In the genomic region with DNA sequence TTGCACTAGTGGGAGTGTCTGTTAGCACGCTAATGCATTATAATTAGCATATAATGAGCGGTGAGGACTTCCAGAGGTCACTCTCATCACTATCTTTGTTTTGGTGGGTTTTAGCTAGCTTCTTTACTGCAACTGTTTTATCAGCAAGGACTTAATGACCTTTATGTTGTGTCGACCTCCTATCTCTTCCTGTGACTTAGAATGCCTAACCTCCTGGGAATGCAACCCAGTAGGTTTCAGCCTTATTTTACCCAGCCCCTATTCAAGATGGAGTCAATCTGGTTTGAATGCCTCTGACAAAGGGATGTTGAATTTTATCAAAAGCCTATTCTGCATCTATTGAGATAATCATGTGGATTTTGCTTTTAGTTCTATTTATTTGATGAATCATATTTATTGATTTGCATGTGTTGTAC, we compare ENCODE assay signal across 1 cellular context.
A peak's percentile ranks its signal among the peaks of the same experiment; 100 is the strongest.
TF ChIP-seq lines count a peak whose summit lies in the region.

No MANE protein-coding gene starts in this region.

TF ChIP-seq in K562, 482 proteins besides CTCF, POLR2A, EP300 and RAD21 (continued from another document and continues in another):
- TF ChIP-seq, protein P1, sequence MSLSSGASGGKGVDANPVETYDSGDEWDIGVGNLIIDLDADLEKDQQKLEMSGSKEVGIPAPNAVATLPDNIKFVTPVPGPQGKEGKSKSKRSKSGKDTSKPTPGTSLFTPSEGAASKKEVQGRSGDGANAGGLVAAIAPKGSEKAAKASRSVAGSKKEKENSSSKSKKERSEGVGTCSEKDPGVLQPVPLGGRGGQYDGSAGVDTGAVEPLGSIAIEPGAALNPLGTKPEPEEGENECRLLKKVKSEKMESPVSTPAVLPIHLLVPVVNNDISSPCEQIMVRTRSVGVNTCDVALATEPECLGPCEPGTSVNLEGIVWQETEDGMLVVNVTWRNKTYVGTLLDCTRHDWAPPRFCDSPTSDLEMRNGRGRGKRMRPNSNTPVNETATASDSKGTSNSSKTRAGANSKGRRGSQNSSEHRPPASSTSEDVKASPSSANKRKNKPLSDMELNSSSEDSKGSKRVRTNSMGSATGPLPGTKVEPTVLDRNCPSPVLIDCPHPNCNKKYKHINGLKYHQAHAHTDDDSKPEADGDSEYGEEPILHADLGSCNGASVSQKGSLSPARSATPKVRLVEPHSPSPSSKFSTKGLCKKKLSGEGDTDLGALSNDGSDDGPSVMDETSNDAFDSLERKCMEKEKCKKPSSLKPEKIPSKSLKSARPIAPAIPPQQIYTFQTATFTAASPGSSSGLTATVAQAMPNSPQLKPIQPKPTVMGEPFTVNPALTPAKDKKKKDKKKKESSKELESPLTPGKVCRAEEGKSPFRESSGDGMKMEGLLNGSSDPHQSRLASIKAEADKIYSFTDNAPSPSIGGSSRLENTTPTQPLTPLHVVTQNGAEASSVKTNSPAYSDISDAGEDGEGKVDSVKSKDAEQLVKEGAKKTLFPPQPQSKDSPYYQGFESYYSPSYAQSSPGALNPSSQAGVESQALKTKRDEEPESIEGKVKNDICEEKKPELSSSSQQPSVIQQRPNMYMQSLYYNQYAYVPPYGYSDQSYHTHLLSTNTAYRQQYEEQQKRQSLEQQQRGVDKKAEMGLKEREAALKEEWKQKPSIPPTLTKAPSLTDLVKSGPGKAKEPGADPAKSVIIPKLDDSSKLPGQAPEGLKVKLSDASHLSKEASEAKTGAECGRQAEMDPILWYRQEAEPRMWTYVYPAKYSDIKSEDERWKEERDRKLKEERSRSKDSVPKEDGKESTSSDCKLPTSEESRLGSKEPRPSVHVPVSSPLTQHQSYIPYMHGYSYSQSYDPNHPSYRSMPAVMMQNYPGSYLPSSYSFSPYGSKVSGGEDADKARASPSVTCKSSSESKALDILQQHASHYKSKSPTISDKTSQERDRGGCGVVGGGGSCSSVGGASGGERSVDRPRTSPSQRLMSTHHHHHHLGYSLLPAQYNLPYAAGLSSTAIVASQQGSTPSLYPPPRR (CRISPR knock-in tag; IDR thresholded peaks at IDR 0.05; ENCODE audit: borderline replicate concordance) = no peak
- TF ChIP-seq ZNF3 (CRISPR knock-in tag; IDR thresholded peaks at IDR 0.05) (no peak), CREBBP (IDR thresholded peaks at IDR 0.05; ENCODE audit: low read depth, low read length) (no peak), MEIS2 (IDR thresholded peaks at IDR 0.05; ENCODE audit: partially characterized antibody) (no peak), GATAD2B (IDR thresholded peaks at IDR 0.05; ENCODE audit: borderline replicate concordance) (no peak), XRCC4 (IDR thresholded peaks at IDR 0.05; ENCODE audit: extremely low read depth, insufficient read depth, insufficient read length) (no peak), FOXJ3 (CRISPR knock-in tag; IDR thresholded peaks at IDR 0.05) (no peak), CBFA2T2 (conservative IDR thresholded peaks at IDR 0.05) (no peak), NR2F6 (CRISPR knock-in tag; IDR thresholded peaks at IDR 0.05) (no peak), ZNF699 (CRISPR knock-in tag; IDR thresholded peaks at IDR 0.05; ENCODE audit: insufficient replicate concordance) (no peak), POLR2AphosphoS2 (IDR thresholded peaks at IDR 0.05; ENCODE audit: low read length) (no peak), NELFE (IDR thresholded peaks at IDR 0.05; ENCODE audit: insufficient read depth, insufficient read length) (no peak), TAF1 (IDR thresholded peaks at IDR 0.05; ENCODE audit: control insufficient read depth, extremely low read depth, insufficient read depth, low read length, severe bottlenecking) (no peak), ZNF197 (CRISPR knock-in tag; IDR thresholded peaks at IDR 0.05; ENCODE audit: low read depth) (peak; percentile 68; the same call in 1 of the 2 replicates), PHB (CRISPR knock-in tag; IDR thresholded peaks at IDR 0.05) (no peak), GATA2 (CRISPR knock-in tag; IDR thresholded peaks at IDR 0.05) (no peak), HDAC6 (IDR thresholded peaks at IDR 0.05; ENCODE audit: low read depth, low read length) (no peak), BRCA1 (IDR thresholded peaks at IDR 0.05) (no peak), BRCA1 (CRISPR knock-in tag; IDR thresholded peaks at IDR 0.05) (no peak), MBD2 (IDR thresholded peaks at IDR 0.05; ENCODE audit: borderline replicate concordance, low read depth) (no peak), NR2C2 (CRISPR knock-in tag; IDR thresholded peaks at IDR 0.05) (no peak), NR2C2 (tag; IDR thresholded peaks at IDR 0.05) (peak; percentile 16; the same call in 1 of the 2 replicates), ESRRA (IDR thresholded peaks at IDR 0.05; ENCODE audit: borderline replicate concordance, low read depth) (peak; percentile 69; the same call in 1 of the 2 replicates), CHD4 (IDR thresholded peaks at IDR 0.05; ENCODE audit: insufficient read depth, insufficient replicate concordance, low read depth, low read length, poor library complexity, severe bottlenecking) (no peak), TAF7 (tag; IDR thresholded peaks at IDR 0.05) (0 out of 2 replicates have a peak, but pooled peaks have one; percentile 46), TCFL5 (CRISPR knock-in tag; conservative IDR thresholded peaks at IDR 0.05) (no peak), TEAD1 (CRISPR knock-in tag; IDR thresholded peaks at IDR 0.05) (no peak; a peak in 1 of 4 replicates), CHD1 (IDR thresholded peaks at IDR 0.05; ENCODE audit: low read length) (no peak), KLF10 (CRISPR knock-in tag; IDR thresholded peaks at IDR 0.05) (no peak), KAT8 (IDR thresholded peaks at IDR 0.05; ENCODE audit: low read depth) (no peak), ZNF274 (IDR thresholded peaks at IDR 0.05; ENCODE audit: borderline replicate concordance, low read depth, low read length) (no peak), PTRF (tag; IDR thresholded peaks at IDR 0.05) (peak; percentile 71; the same call in 1 of the 2 replicates), MAZ (CRISPR knock-in tag; conservative IDR thresholded peaks at IDR 0.05 in 1 of 2, IDR thresholded peaks at IDR 0.05 in 1 of 2) (no peak), MTA2 (IDR thresholded peaks at IDR 0.05; ENCODE audit: low read depth) (no peak), RUNX1 (IDR thresholded peaks at IDR 0.05; ENCODE audit: low read depth) (no peak)
- TF ChIP-seq, protein P2, sequence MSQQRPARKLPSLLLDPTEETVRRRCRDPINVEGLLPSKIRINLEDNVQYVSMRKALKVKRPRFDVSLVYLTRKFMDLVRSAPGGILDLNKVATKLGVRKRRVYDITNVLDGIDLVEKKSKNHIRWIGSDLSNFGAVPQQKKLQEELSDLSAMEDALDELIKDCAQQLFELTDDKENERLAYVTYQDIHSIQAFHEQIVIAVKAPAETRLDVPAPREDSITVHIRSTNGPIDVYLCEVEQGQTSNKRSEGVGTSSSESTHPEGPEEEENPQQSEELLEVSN (IDR thresholded peaks at IDR 0.05; ENCODE audit: borderline replicate concordance in 1 of 2, extremely low read depth in 1 of 2, insufficient read depth in 1 of 2, insufficient read length in 1 of 2, low read depth in 1 of 2, low read length in 1 of 2, poor library complexity in 1 of 2, severe bottlenecking in 1 of 2) = no peak
- TF ChIP-seq, protein P3, sequence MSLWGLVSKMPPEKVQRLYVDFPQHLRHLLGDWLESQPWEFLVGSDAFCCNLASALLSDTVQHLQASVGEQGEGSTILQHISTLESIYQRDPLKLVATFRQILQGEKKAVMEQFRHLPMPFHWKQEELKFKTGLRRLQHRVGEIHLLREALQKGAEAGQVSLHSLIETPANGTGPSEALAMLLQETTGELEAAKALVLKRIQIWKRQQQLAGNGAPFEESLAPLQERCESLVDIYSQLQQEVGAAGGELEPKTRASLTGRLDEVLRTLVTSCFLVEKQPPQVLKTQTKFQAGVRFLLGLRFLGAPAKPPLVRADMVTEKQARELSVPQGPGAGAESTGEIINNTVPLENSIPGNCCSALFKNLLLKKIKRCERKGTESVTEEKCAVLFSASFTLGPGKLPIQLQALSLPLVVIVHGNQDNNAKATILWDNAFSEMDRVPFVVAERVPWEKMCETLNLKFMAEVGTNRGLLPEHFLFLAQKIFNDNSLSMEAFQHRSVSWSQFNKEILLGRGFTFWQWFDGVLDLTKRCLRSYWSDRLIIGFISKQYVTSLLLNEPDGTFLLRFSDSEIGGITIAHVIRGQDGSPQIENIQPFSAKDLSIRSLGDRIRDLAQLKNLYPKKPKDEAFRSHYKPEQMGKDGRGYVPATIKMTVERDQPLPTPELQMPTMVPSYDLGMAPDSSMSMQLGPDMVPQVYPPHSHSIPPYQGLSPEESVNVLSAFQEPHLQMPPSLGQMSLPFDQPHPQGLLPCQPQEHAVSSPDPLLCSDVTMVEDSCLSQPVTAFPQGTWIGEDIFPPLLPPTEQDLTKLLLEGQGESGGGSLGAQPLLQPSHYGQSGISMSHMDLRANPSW (CRISPR knock-in tag; IDR thresholded peaks at IDR 0.05) = no peak
- TF ChIP-seq, protein P4, sequence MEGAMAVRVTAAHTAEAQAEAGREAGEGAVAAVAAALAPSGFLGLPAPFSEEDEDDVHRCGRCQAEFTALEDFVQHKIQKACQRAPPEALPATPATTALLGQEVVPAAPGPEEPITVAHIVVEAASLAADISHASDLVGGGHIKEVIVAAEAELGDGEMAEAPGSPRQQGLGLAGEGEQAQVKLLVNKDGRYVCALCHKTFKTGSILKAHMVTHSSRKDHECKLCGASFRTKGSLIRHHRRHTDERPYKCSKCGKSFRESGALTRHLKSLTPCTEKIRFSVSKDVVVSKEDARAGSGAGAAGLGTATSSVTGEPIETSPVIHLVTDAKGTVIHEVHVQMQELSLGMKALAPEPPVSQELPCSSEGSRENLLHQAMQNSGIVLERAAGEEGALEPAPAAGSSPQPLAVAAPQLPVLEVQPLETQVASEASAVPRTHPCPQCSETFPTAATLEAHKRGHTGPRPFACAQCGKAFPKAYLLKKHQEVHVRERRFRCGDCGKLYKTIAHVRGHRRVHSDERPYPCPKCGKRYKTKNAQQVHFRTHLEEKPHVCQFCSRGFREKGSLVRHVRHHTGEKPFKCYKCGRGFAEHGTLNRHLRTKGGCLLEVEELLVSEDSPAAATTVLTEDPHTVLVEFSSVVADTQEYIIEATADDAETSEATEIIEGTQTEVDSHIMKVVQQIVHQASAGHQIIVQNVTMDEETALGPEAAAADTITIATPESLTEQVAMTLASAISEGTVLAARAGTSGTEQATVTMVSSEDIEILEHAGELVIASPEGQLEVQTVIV (CRISPR knock-in tag; IDR thresholded peaks at IDR 0.05; ENCODE audit: borderline replicate concordance) = no peak
- TF ChIP-seq, protein P5, sequence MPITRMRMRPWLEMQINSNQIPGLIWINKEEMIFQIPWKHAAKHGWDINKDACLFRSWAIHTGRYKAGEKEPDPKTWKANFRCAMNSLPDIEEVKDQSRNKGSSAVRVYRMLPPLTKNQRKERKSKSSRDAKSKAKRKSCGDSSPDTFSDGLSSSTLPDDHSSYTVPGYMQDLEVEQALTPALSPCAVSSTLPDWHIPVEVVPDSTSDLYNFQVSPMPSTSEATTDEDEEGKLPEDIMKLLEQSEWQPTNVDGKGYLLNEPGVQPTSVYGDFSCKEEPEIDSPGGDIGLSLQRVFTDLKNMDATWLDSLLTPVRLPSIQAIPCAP (CRISPR knock-in tag; IDR thresholded peaks at IDR 0.05; ENCODE audit: borderline replicate concordance) = no peak
- TF ChIP-seq, protein P6, sequence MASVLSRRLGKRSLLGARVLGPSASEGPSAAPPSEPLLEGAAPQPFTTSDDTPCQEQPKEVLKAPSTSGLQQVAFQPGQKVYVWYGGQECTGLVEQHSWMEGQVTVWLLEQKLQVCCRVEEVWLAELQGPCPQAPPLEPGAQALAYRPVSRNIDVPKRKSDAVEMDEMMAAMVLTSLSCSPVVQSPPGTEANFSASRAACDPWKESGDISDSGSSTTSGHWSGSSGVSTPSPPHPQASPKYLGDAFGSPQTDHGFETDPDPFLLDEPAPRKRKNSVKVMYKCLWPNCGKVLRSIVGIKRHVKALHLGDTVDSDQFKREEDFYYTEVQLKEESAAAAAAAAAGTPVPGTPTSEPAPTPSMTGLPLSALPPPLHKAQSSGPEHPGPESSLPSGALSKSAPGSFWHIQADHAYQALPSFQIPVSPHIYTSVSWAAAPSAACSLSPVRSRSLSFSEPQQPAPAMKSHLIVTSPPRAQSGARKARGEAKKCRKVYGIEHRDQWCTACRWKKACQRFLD (CRISPR knock-in tag; IDR thresholded peaks at IDR 0.05) = peak; percentile 61; the same call in 1 of the 2 replicates
- TF ChIP-seq, protein P7, sequence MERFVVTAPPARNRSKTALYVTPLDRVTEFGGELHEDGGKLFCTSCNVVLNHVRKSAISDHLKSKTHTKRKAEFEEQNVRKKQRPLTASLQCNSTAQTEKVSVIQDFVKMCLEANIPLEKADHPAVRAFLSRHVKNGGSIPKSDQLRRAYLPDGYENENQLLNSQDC (CRISPR knock-in tag; IDR thresholded peaks at IDR 0.05) = no peak
- TF ChIP-seq, protein P8, sequence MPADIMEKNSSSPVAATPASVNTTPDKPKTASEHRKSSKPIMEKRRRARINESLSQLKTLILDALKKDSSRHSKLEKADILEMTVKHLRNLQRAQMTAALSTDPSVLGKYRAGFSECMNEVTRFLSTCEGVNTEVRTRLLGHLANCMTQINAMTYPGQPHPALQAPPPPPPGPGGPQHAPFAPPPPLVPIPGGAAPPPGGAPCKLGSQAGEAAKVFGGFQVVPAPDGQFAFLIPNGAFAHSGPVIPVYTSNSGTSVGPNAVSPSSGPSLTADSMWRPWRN (IDR thresholded peaks at IDR 0.05; ENCODE audit: low read depth) = no peak
- TF ChIP-seq, protein P9, sequence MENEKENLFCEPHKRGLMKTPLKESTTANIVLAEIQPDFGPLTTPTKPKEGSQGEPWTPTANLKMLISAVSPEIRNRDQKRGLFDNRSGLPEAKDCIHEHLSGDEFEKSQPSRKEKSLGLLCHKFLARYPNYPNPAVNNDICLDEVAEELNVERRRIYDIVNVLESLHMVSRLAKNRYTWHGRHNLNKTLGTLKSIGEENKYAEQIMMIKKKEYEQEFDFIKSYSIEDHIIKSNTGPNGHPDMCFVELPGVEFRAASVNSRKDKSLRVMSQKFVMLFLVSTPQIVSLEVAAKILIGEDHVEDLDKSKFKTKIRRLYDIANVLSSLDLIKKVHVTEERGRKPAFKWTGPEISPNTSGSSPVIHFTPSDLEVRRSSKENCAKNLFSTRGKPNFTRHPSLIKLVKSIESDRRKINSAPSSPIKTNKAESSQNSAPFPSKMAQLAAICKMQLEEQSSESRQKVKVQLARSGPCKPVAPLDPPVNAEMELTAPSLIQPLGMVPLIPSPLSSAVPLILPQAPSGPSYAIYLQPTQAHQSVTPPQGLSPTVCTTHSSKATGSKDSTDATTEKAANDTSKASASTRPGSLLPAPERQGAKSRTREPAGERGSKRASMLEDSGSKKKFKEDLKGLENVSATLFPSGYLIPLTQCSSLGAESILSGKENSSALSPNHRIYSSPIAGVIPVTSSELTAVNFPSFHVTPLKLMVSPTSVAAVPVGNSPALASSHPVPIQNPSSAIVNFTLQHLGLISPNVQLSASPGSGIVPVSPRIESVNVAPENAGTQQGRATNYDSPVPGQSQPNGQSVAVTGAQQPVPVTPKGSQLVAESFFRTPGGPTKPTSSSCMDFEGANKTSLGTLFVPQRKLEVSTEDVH (IDR thresholded peaks at IDR 0.05; ENCODE audit: low read depth, partially characterized antibody) = no peak
- TF ChIP-seq, protein P10, sequence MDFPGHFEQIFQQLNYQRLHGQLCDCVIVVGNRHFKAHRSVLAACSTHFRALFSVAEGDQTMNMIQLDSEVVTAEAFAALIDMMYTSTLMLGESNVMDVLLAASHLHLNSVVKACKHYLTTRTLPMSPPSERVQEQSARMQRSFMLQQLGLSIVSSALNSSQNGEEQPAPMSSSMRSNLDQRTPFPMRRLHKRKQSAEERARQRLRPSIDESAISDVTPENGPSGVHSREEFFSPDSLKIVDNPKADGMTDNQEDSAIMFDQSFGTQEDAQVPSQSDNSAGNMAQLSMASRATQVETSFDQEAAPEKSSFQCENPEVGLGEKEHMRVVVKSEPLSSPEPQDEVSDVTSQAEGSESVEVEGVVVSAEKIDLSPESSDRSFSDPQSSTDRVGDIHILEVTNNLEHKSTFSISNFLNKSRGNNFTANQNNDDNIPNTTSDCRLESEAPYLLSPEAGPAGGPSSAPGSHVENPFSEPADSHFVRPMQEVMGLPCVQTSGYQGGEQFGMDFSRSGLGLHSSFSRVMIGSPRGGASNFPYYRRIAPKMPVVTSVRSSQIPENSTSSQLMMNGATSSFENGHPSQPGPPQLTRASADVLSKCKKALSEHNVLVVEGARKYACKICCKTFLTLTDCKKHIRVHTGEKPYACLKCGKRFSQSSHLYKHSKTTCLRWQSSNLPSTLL (IDR thresholded peaks at IDR 0.05) = no peak
